In the genomic region with DNA sequence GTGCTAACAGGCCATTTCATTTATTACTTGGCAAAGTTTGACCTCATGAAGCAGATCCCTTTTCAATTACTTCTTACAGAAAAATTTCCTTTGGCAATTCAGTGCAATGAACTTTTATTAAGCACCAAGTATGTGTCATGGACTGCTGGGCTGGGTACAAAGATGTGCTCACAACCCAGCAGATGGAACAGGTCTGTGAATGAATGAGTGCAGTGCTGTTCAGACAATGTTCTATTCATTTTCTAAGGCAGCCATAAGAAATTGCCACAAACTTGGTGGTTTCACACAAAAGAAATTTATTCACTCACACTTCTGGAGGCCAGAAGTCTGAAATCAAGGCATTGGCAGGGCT, we compare ENCODE assay signal across 27 cellular contexts.
"Had no signal": no experiment of that assay in that cellular context is flagged by ENCODE, and none has a peak within 500 bp of the region (broad histone marks: within the 10 kb centered on the region; RNA-seq: fewer than 3 reads in every experiment).

No MANE protein-coding gene starts in this region.

- H3K4me1 Mint-ChIP-seq: mesothelial cell of epicardium; naive B cell; natural killer cell; stimulated activated memory B cell treated with anti-CD40 and anti-IgM and Interleukin-4, amounts not matched to agents 10 μg/mL and 1 μg/mL and 100 μg/mL, for 72 hours; stimulated activated naive CD8-positive, alpha-beta T cell treated with anti-CD3 and anti-CD28 coated beads, Interleukin-15, amount 100 ng/mL, for 72 hours had no signal

- H3K27ac Mint-ChIP-seq: mesothelial cell of epicardium; naive B cell; natural killer cell; nephron progenitor cell; neural progenitor cell; stimulated activated memory B cell treated with anti-CD40 and anti-IgM and Interleukin-4, amounts not matched to agents 10 μg/mL and 1 μg/mL and 100 μg/mL, for 72 hours; stimulated activated naive CD8-positive, alpha-beta T cell treated with anti-CD3 and anti-CD28 coated beads, Interleukin-15, amount 100 ng/mL, for 72 hours had no signal

- H3K4me1 ChIP-seq: neural progenitor cell, parathyroid adenoma, psoas muscle, right lobe of liver, upper lobe of left lung had no signal

- H3K36me3 Mint-ChIP-seq: mesothelial cell of epicardium; naive B cell; natural killer cell; neural progenitor cell; stimulated activated memory B cell treated with anti-CD40 and anti-IgM and Interleukin-4, amounts not matched to agents 10 μg/mL and 1 μg/mL and 100 μg/mL, for 72 hours had no signal

- ATAC-seq: left lobe of liver; natural killer cell; psoas muscle; right lobe of liver; stimulated activated memory B cell treated with anti-CD40 and anti-IgM and Interleukin-4, amounts not matched to agents 10 μg/mL and 1 μg/mL and 100 μg/mL, for 72 hours; stimulated activated naive CD8-positive, alpha-beta T cell treated with anti-CD3 and anti-CD28 coated beads, Interleukin-15, amount 100 ng/mL, for 72 hours had no signal

- H3K27me3 Mint-ChIP-seq: naive B cell; stimulated activated memory B cell treated with anti-CD40 and anti-IgM and Interleukin-4, amounts not matched to agents 10 μg/mL and 1 μg/mL and 100 μg/mL, for 72 hours; stimulated activated naive CD8-positive, alpha-beta T cell treated with anti-CD3 and anti-CD28 coated beads, Interleukin-15, amount 100 ng/mL, for 72 hours had no signal

- H3K4me3 Mint-ChIP-seq: mesothelial cell of epicardium; naive B cell; natural killer cell; nephron progenitor cell; neural progenitor cell; stimulated activated memory B cell treated with anti-CD40 and anti-IgM and Interleukin-4, amounts not matched to agents 10 μg/mL and 1 μg/mL and 100 μg/mL, for 72 hours; stimulated activated naive CD8-positive, alpha-beta T cell treated with anti-CD3 and anti-CD28 coated beads, Interleukin-15, amount 100 ng/mL, for 72 hours had no signal

- DNase-seq: kidney glomerular epithelial cell; left cardiac atrium; mesendoderm; naive B cell; natural killer cell; nephron progenitor cell; occipital lobe; psoas muscle; stimulated activated CD4-positive, alpha-beta T cell treated with anti-CD3 and anti-CD28 coated beads, Interleukin-1b, Interleukin-23, amount 100 ng/mL, for 48 hours; stimulated activated CD4-positive, alpha-beta T cell treated with anti-CD3 and anti-CD28 coated beads, Interleukin-2, amount 100 ng/mL, for 48 hours; stimulated activated CD4-positive, alpha-beta T cell treated with anti-CD3 and anti-CD28 coated beads, Interleukin-4, amount 100 ng/mL, for 4 hours; stimulated activated CD8-positive, alpha-beta memory T cell treated with anti-CD3 and anti-CD28 coated beads, Interleukin-4, amount 100 ng/mL, for 48 hours; stimulated activated naive CD4-positive, alpha-beta T cell treated with Interleukin-2 at 50 U/mL for 16 hours; stimulated activated naive CD8-positive, alpha-beta T cell treated with anti-CD3 and anti-CD28 coated beads, Interleukin-15, amount 100 ng/mL, for 72 hours; substantia nigra; upper lobe of left lung had no signal

- H3K27ac ChIP-seq: hepatocyte, neural progenitor cell, neutrophil, parathyroid adenoma, psoas muscle, right lobe of liver, upper lobe of left lung had no signal

- H3K36me3 ChIP-seq: neutrophil, right lobe of liver, tibial nerve, upper lobe of left lung had no signal

- H3K9me3 ChIP-seq: neutrophil, psoas muscle, right lobe of liver, tibial nerve, upper lobe of left lung had no signal

- H3K4me3 ChIP-seq: hepatocyte, lung, neural progenitor cell, psoas muscle, right lobe of liver, smooth muscle cell, tibial nerve, upper lobe of left lung had no signal

- H3K27me3 ChIP-seq: hepatocyte, neural progenitor cell, neutrophil, right lobe of liver, tibial nerve, upper lobe of left lung had no signal
